In the genomic region with DNA sequence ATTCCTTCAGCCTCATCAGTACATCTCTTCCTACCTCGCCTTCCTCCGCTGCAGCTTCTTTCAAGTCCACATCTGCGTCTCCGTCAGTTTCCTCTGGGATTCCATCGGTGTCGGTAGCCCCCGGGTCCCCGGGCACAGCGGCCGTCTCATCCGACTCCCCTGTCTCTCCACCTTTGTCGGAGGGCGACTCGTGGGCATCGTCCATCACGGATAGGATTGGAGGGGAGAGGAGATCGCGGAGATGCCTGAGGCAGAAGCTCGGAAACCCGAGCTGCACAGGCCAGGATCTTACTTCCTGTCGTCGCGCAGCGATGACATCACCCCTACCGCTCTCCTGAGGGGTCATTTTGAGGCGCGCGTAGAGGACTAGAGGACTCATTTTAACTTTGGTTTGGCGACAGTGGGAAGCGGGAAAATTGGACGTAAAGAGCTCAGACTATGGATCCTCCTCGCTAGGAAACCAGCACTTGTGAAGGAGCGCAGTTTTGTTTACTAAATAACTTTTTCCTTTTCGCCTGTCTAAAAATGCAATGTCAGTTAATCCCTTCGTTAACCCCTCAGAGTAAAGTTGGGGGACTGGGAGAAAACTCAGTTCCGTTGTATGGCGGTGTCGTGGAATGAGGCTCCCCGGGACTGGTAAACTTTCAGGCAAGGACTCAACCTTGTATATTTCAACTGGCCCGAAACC, we compare ENCODE assay signal across 8 cellular contexts. TPM values are rescaled to one million over a fixed set of nuclear protein-coding genes. Genes with fewer than 3 reads are reported as not detected.
DNase-seq lines count a peak whose midpoint lies in the region; ATAC-seq, FAIRE-seq and TF ChIP-seq lines count a peak whose summit lies in the region.

A gene with protein sequence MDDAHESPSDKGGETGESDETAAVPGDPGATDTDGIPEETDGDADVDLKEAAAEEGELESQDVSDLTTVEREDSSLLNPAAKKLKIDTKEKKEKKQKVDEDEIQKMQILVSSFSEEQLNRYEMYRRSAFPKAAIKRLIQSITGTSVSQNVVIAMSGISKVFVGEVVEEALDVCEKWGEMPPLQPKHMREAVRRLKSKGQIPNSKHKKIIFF (minus strand): TSS at position 290 of the 688 bp plus-strand sequence. CDS start 85 bp downstream, at position 205.

- peaks cover 17% of the 10 kb centered on the region for H3K36me3 Mint-ChIP-seq in WTC11

- POLR2A ChIA-PET in WTC11 (lab: Charles Lee): interaction anchor here (0.6 to 2.7 kb wide), 13 partner anchors 9 to 372 kb away, joined by 3 to 24 read pairs (median 4); partner anchors contain the start of genes BLTP3A, SNRPC and ZNF76

- in situ Hi-C loops in ACHN (cut with HindIII; ENCODE audit: low pct_ligation_motif_present, low pct_unique_long_range_greater_than_20kb, low sequenced_read_pairs): no loop called here

- ATAC-seq in GM18907 (IDR thresholded peaks at IDR 0.05; ENCODE audit: unreplicated experiment): peak; percentile 79
- peak; percentile 75 for ATAC-seq in HG03196 (IDR thresholded peaks at IDR 0.05; ENCODE audit: unreplicated experiment)
- peak; percentile 75 for ATAC-seq in WTC11

- peak within 1 kb of the TSS; percentile 100 for H3K27ac Mint-ChIP-seq in WTC11

- 0 out of 2 replicates have a peak, but pooled peaks cover 3% of the 10 kb centered on the region for H3K4me1 ChIP-seq in iPS-20b (ENCODE audit: insufficient read depth, low read length)

- H3K27me3 Mint-ChIP-seq in WTC11 (ENCODE audit: low read depth): no peaks in the 10 kb centered on the region

- peak within 1 kb of the TSS; percentile 61 for H3K4me3 ChIP-seq in bronchial epithelial cell (ENCODE audit: low read depth, low read length)
- H3K4me3 ChIP-seq in iPS-20b (ENCODE audit: low read length): peak within 1 kb of the TSS; percentile 99
- peak within 1 kb of the TSS; percentile 67 to 98 (median 93) for H3K4me3 ChIP-seq in skin epidermis

- H3K4me3 Mint-ChIP-seq in WTC11: peak within 1 kb of the TSS; percentile 100

- H3K27ac ChIP-seq in iPS-20b (ENCODE audit: low read length) (peak within 1 kb of the TSS; percentile 42), skin epidermis (peak within 1 kb of the TSS; percentile 63 to 93 (median 87))

- no peak for TF ChIP-seq CTCF in WTC11 (IDR thresholded peaks at IDR 0.05)
- TF ChIP-seq CTCF in bronchial epithelial cell (IDR thresholded peaks at IDR 0.05; ENCODE audit: insufficient read depth, low read length, severe bottlenecking): no peak

- no peaks in the 10 kb centered on the region for H3K9me3 ChIP-seq in iPS-20b (ENCODE audit: insufficient read depth, low read depth, low read length)

- no peak for FAIRE-seq in bronchial epithelial cell (lab: Jason Lieb, UNC)

- CTCF ChIA-PET in WTC11 (lab: Charles Lee): interaction anchor here (0.9 to 1.5 kb wide), 7 partner anchors 13 to 353 kb away, joined by 3 to 11 read pairs (median 4); no protein-coding TSS in a partner anchor

- DNase-seq in ACHN (peak; percentile 91), NCI-H345 (lab: John Stamatoyannopoulos, UW) (peak; percentile 95), WTC11 (ENCODE audit: low spot score) (peak; percentile 92), bronchial epithelial cell (ENCODE audit: low read depth) (peak; percentile 87)

- H3K36me3 ChIP-seq in bronchial epithelial cell (ENCODE audit: control insufficient read depth, insufficient read depth, low read length): no peaks in the 10 kb centered on the region
- peaks cover 16% of the 10 kb centered on the region; the same call in 1 of the 2 replicates for H3K36me3 ChIP-seq in iPS-20b (ENCODE audit: insufficient read depth, low read depth, low read length)

- H3K27me3 ChIP-seq in bronchial epithelial cell (ENCODE audit: control insufficient read depth, insufficient read depth, low read length): no peaks in the 10 kb centered on the region
- no peaks in the 10 kb centered on the region for H3K27me3 ChIP-seq in iPS-20b (ENCODE audit: insufficient read depth, low read length)

- peak within 1 kb of the TSS; percentile 94 for H3K9ac ChIP-seq in iPS-20b (ENCODE audit: low read depth, low read length)

- H3K9me3 Mint-ChIP-seq in WTC11: peaks cover 3% of the 10 kb centered on the region; the same call in 1 of the 2 replicates

- H3K4me1 Mint-ChIP-seq in WTC11: peaks cover 14% of the 10 kb centered on the region

TF ChIP-seq in WTC11, 78 proteins besides CTCF, POLR2A, EP300 and RAD21 (continues in another document):
- TF ChIP-seq, protein P1, sequence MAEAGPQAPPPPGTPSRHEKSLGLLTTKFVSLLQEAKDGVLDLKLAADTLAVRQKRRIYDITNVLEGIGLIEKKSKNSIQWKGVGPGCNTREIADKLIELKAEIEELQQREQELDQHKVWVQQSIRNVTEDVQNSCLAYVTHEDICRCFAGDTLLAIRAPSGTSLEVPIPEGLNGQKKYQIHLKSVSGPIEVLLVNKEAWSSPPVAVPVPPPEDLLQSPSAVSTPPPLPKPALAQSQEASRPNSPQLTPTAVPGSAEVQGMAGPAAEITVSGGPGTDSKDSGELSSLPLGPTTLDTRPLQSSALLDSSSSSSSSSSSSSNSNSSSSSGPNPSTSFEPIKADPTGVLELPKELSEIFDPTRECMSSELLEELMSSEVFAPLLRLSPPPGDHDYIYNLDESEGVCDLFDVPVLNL (CRISPR knock-in tag; IDR thresholded peaks at IDR 0.05; ENCODE audit: borderline replicate concordance, low read depth): peak; percentile 70; the same call in 1 of the 2 replicates
- TF ChIP-seq ZNF416 (CRISPR knock-in tag; IDR thresholded peaks at IDR 0.05) (no peak), SP1 (CRISPR knock-in tag; conservative IDR thresholded peaks at IDR 0.05) (peak; percentile 67), CREM (CRISPR knock-in tag; IDR thresholded peaks at IDR 0.05) (peak; percentile 97), ETV6 (CRISPR knock-in tag; IDR thresholded peaks at IDR 0.05) (peak; percentile 58; the same call in 1 of the 2 replicates), SOX15 (CRISPR knock-in tag; IDR thresholded peaks at IDR 0.05) (no peak), MYBL2 (CRISPR knock-in tag; IDR thresholded peaks at IDR 0.05) (0 out of 2 replicates have a peak, but pooled peaks have one; percentile 69), ZNF138 (CRISPR knock-in tag; conservative IDR thresholded peaks at IDR 0.05) (no peak), NR1H2 (CRISPR knock-in tag; IDR thresholded peaks at IDR 0.05) (peak; percentile 74; the same call in 1 of the 2 replicates), ZNF317 (CRISPR knock-in tag; IDR thresholded peaks at IDR 0.05; ENCODE audit: borderline replicate concordance, low read depth) (peak; percentile 74), TEAD1 (CRISPR knock-in tag; IDR thresholded peaks at IDR 0.05) (peak; percentile 38; the same call in 1 of the 2 replicates), FOXJ3 (CRISPR knock-in tag; IDR thresholded peaks at IDR 0.05; ENCODE audit: borderline replicate concordance) (no peak), FOXK1 (CRISPR knock-in tag; IDR thresholded peaks at IDR 0.05) (peak; percentile 43; the same call in 1 of the 2 replicates), EMX1 (CRISPR knock-in tag; IDR thresholded peaks at IDR 0.05) (no peak), GABPB1 (CRISPR knock-in tag; IDR thresholded peaks at IDR 0.05) (peak; percentile 57)
- TF ChIP-seq, protein P2, sequence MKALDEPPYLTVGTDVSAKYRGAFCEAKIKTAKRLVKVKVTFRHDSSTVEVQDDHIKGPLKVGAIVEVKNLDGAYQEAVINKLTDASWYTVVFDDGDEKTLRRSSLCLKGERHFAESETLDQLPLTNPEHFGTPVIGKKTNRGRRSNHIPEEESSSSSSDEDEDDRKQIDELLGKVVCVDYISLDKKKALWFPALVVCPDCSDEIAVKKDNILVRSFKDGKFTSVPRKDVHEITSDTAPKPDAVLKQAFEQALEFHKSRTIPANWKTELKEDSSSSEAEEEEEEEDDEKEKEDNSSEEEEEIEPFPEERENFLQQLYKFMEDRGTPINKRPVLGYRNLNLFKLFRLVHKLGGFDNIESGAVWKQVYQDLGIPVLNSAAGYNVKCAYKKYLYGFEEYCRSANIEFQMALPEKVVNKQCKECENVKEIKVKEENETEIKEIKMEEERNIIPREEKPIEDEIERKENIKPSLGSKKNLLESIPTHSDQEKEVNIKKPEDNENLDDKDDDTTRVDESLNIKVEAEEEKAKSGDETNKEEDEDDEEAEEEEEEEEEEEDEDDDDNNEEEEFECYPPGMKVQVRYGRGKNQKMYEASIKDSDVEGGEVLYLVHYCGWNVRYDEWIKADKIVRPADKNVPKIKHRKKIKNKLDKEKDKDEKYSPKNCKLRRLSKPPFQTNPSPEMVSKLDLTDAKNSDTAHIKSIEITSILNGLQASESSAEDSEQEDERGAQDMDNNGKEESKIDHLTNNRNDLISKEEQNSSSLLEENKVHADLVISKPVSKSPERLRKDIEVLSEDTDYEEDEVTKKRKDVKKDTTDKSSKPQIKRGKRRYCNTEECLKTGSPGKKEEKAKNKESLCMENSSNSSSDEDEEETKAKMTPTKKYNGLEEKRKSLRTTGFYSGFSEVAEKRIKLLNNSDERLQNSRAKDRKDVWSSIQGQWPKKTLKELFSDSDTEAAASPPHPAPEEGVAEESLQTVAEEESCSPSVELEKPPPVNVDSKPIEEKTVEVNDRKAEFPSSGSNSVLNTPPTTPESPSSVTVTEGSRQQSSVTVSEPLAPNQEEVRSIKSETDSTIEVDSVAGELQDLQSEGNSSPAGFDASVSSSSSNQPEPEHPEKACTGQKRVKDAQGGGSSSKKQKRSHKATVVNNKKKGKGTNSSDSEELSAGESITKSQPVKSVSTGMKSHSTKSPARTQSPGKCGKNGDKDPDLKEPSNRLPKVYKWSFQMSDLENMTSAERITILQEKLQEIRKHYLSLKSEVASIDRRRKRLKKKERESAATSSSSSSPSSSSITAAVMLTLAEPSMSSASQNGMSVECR (CRISPR knock-in tag; IDR thresholded peaks at IDR 0.05; ENCODE audit: borderline replicate concordance): 0 out of 2 replicates have a peak, but pooled peaks have one; percentile 20
- TF ChIP-seq, protein P3, sequence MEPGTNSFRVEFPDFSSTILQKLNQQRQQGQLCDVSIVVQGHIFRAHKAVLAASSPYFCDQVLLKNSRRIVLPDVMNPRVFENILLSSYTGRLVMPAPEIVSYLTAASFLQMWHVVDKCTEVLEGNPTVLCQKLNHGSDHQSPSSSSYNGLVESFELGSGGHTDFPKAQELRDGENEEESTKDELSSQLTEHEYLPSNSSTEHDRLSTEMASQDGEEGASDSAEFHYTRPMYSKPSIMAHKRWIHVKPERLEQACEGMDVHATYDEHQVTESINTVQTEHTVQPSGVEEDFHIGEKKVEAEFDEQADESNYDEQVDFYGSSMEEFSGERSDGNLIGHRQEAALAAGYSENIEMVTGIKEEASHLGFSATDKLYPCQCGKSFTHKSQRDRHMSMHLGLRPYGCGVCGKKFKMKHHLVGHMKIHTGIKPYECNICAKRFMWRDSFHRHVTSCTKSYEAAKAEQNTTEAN (CRISPR knock-in tag; IDR thresholded peaks at IDR 0.05): no peak

RNA-seq across cellular contexts. Expression of the gene that starts here (rescaled TPM):
- total RNA-seq in WTC11 (2021) (40.8 to 44.1 TPM (median 42.2 TPM) in 3 replicates), bronchial epithelial cell (26.0 and 30.5 TPM in 2 replicates)

Comparison
In these comparisons a context has a peak if more than half of its experiments do, and no peak if none do; other contexts are left out.
1. Peak in every context shown above with its lines: DNase-seq, ATAC-seq, H3K4me3 ChIP-seq and H3K27ac ChIP-seq.